1 cellular context compared by ENCODE assay signal in the genomic region with DNA sequence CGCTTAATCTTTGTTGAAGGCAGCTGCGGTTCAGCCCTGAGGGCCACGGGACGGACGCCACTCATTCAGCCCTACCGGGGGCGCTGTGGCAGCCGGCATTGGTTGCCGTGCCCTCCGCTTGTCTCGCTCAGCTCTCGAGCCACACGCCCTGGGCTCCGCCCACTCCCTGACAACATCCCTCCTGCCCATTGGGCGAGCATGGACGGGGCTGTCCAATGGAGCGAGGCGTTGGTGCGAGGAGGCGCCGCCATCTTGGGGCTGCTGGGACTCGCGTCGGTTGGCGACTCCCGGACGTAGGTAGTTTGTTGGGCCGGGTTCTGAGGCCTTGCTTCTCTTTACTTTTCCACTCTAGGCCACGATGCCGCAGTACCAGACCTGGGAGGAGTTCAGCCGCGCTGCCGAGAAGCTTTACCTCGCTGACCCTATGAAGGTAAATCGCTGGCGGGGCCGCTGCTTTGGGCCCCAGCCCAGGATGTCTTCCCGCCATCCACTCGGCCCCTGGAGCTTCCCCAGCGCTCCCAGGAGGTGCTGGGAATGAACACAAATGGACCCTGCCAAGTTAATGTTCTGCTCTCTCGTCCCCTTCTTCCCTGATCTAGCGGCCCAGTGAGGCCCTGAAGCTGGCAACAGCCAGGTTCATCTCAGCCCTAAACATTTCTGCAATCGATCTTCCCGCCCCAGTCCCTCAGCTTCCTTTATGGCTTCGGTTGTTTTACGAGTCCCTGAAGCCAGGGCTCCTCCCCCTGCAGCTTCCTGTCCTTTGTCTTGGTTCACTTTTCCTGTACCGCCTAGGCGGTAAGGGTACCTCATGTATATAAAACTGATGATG.
TF ChIP-seq lines count a peak whose summit lies in the region.

SRP9 (plus strand) TSS at position 244 of the 829 bp plus-strand sequence; CDS start at position 359, 115 bp downstream.

TF ChIP-seq in WTC11, 78 proteins besides CTCF, POLR2A, EP300 and RAD21 (continued from another document):
- TF ChIP-seq, protein P1, sequence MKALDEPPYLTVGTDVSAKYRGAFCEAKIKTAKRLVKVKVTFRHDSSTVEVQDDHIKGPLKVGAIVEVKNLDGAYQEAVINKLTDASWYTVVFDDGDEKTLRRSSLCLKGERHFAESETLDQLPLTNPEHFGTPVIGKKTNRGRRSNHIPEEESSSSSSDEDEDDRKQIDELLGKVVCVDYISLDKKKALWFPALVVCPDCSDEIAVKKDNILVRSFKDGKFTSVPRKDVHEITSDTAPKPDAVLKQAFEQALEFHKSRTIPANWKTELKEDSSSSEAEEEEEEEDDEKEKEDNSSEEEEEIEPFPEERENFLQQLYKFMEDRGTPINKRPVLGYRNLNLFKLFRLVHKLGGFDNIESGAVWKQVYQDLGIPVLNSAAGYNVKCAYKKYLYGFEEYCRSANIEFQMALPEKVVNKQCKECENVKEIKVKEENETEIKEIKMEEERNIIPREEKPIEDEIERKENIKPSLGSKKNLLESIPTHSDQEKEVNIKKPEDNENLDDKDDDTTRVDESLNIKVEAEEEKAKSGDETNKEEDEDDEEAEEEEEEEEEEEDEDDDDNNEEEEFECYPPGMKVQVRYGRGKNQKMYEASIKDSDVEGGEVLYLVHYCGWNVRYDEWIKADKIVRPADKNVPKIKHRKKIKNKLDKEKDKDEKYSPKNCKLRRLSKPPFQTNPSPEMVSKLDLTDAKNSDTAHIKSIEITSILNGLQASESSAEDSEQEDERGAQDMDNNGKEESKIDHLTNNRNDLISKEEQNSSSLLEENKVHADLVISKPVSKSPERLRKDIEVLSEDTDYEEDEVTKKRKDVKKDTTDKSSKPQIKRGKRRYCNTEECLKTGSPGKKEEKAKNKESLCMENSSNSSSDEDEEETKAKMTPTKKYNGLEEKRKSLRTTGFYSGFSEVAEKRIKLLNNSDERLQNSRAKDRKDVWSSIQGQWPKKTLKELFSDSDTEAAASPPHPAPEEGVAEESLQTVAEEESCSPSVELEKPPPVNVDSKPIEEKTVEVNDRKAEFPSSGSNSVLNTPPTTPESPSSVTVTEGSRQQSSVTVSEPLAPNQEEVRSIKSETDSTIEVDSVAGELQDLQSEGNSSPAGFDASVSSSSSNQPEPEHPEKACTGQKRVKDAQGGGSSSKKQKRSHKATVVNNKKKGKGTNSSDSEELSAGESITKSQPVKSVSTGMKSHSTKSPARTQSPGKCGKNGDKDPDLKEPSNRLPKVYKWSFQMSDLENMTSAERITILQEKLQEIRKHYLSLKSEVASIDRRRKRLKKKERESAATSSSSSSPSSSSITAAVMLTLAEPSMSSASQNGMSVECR (CRISPR knock-in tag; IDR thresholded peaks at IDR 0.05; ENCODE audit: borderline replicate concordance), result peak; percentile 46; the same call in 1 of the 2 replicates
- TF ChIP-seq NFYB (CRISPR knock-in tag; conservative IDR thresholded peaks at IDR 0.05; ENCODE audit: low read depth) (peak; percentile 96), SP1 (CRISPR knock-in tag; conservative IDR thresholded peaks at IDR 0.05) (peak; percentile 96), MXD4 (CRISPR knock-in tag; IDR thresholded peaks at IDR 0.05; ENCODE audit: borderline replicate concordance) (no peak), RORB (CRISPR knock-in tag; IDR thresholded peaks at IDR 0.05) (no peak), ZNF423 (CRISPR knock-in tag; IDR thresholded peaks at IDR 0.05) (no peak)
